In the genomic region with DNA sequence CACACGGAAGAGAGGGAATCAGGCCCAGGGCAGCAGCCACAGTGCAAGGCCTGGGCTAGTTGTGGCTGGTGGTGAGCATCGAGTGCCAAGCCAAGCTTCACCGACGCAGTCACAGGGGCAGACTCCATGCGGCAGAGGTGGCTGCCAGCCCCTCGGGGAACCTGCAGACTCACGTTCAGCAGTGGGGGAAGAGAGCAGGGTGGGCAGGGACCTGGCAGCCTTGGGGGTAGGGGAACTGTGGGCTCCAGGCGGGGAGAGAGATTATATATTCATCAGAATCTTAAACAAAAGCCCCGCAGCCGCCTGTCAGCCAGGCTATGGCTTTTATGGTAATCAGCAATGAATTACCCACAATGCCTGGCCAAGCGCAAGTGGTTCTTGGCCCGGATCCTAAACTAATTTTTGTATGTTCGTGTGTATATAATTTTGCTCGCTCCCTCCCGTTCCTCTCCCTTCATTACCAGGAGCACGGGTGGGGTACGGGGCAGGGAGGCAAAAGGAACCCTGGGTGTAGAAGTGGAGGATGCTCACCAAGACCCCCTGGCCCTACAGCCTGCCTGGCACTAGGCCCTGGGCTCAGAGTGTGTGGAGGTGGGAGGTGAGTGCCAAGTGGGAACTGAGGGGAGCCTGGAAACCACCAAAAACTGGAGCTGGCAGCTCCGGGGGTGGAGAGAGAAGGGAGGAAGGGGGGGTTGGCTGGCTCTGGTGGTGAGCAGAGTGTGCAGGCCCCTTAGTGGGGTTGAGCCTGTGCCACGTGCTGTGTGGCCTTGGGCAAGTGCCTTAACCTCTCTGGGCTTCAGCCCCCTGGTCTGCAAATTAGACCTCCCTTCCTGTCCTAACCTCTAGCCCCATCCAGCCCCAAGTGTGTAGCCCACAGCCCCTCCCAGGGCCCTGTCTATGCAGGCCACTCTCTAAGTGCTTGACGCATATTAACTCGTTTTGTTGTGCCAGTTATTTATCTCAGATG, we compare ENCODE assay signal across 8 cellular contexts. TPM values are rescaled to one million over a fixed set of nuclear protein-coding genes. Genes with fewer than 3 reads are reported as not detected.
DNase-seq lines count a peak whose midpoint lies in the region; ATAC-seq and TF ChIP-seq lines count a peak whose summit lies in the region.

No MANE protein-coding gene starts in this region.

- no peak for TF ChIP-seq CTCF in spleen (IDR thresholded peaks at IDR 0.05 in 8 of 11, conservative IDR thresholded peaks at IDR 0.05 in 3 of 11)

- H3K4me3 ChIP-seq in adipocyte (ENCODE audit: low read length) (peak overlapping the region; percentile 45), right cardiac atrium (ENCODE audit: low read length) (peak overlapping the region; percentile 6), spleen (no peak overlapping the region)

- peaks cover 4% of the 10 kb centered on the region for H3K27me3 Mint-ChIP-seq in activated CD8-positive, alpha-beta memory T cell treated with anti-CD3 and anti-CD28 coated beads, Interleukin-2, amount 10 ng/mL, durations not matched to agents 7 days and 5 days

- H3K27ac ChIP-seq in right cardiac atrium (ENCODE audit: low read length) (peak overlapping the region; percentile 84), spleen (peak overlapping the region in 5 of 8 donors; percentile 7 to 51 (median 15))

- 37% methylated on average over 21 of the region's 21 CpGs for WGBS in right cardiac atrium
- WGBS in spleen, 5 donors, result 66 to 81% (median 73%) methylated on average over 15 to 21 of the region's 21 CpGs

- no peak for TF ChIP-seq EP300 in Ishikawa (IDR thresholded peaks at IDR 0.05; ENCODE audit: borderline replicate concordance)

- H3K9me3 Mint-ChIP-seq in activated CD8-positive, alpha-beta memory T cell treated with anti-CD3 and anti-CD28 coated beads, Interleukin-2, amount 10 ng/mL, durations not matched to agents 7 days and 5 days (ENCODE audit: low read depth), result no peaks in the 10 kb centered on the region

- H3K9me3 ChIP-seq in adipocyte (ENCODE audit: control insufficient read depth, low read length) (no peaks in the 10 kb centered on the region), right cardiac atrium (ENCODE audit: control insufficient read depth, low read length) (no peaks in the 10 kb centered on the region), spleen (no peaks in the 10 kb centered on the region)

- H3K27me3 ChIP-seq in adipocyte (replicated peaks; ENCODE audit: control insufficient read depth, insufficient read depth, low read length), result peaks cover 4% of the 10 kb centered on the region
- H3K27me3 ChIP-seq in right cardiac atrium (ENCODE audit: control insufficient read depth, insufficient read depth), result no peaks in the 10 kb centered on the region
- H3K27me3 ChIP-seq in spleen (replicated peaks in 1 of 7), result peaks cover 0 to 37% (median 0%) of the 10 kb centered on the region in 7 donors

- in situ Hi-C loops in KBM-7 (cut with MboI; ENCODE audit: low pct_unique_long_range_greater_than_20kb, low sequenced_read_pairs), result no loop called here

- no peak overlapping the region for H3K4me3 Mint-ChIP-seq in activated CD8-positive, alpha-beta memory T cell treated with anti-CD3 and anti-CD28 coated beads, Interleukin-2, amount 10 ng/mL, durations not matched to agents 7 days and 5 days

- no peak overlapping the region for H3K27ac Mint-ChIP-seq in activated CD8-positive, alpha-beta memory T cell treated with anti-CD3 and anti-CD28 coated beads, Interleukin-2, amount 10 ng/mL, durations not matched to agents 7 days and 5 days

- ATAC-seq in right cardiac atrium, result peak; percentile 92 to 95
- no peak for ATAC-seq in activated CD8-positive, alpha-beta memory T cell treated with anti-CD3 and anti-CD28 coated beads, Interleukin-2, amount 10 ng/mL, durations not matched to agents 7 days and 5 days
- no peak for ATAC-seq in HG02852 (IDR thresholded peaks at IDR 0.05; ENCODE audit: unreplicated experiment)

- no peak for TF ChIP-seq POLR2A in spleen (IDR thresholded peaks at IDR 0.05)

- CTCF ChIA-PET in activated CD8-positive, alpha-beta memory T cell treated with anti-CD3 and anti-CD28 coated beads, Interleukin-2, amount 10 ng/mL, durations not matched to agents 7 days and 5 days (lab: Charles Lee), result no interaction called here

- DNase-seq in adipocyte (ENCODE audit: low read depth) (peak; percentile 18), right cardiac atrium (peak; percentile 82 to 94 (median 92)), spleen (no peak), SW480 (ENCODE audit: low spot score) (no peak), KBM-7 (no peak)
- no peak for DNase-seq in activated CD8-positive, alpha-beta memory T cell treated with anti-CD3 and anti-CD28 coated beads, Interleukin-2, amount 10 ng/mL, durations not matched to agents 7 days and 5 days

- H3K4me1 ChIP-seq in adipocyte (ENCODE audit: control insufficient read depth, insufficient read depth, low read length), result no peaks in the 10 kb centered on the region
- H3K4me1 ChIP-seq in right cardiac atrium (ENCODE audit: control insufficient read depth, insufficient read depth, low read length), result no peaks in the 10 kb centered on the region
- peaks cover 0 to 6% (median 0%) of the 10 kb centered on the region in 6 donors for H3K4me1 ChIP-seq in spleen

- no peaks in the 10 kb centered on the region for H3K36me3 ChIP-seq in adipocyte (ENCODE audit: control insufficient read depth, insufficient read depth, low read length, severe bottlenecking)
- H3K36me3 ChIP-seq in spleen, result no peaks in the 10 kb centered on the region

- intact Hi-C loops in right cardiac atrium (cut with DNase I) (no loop called here), spleen (cut with DNase I; ENCODE audit: low total_unique reads) (no loop called here)

- peak overlapping the region; percentile 67 for H3K9ac ChIP-seq in adipocyte (ENCODE audit: low read length)

- no peaks in the 10 kb centered on the region for H3K36me3 Mint-ChIP-seq in activated CD8-positive, alpha-beta memory T cell treated with anti-CD3 and anti-CD28 coated beads, Interleukin-2, amount 10 ng/mL, durations not matched to agents 7 days and 5 days

- TF ChIP-seq RAD21 in Ishikawa (IDR thresholded peaks at IDR 0.05; ENCODE audit: low read depth), result no peak

- no peaks in the 10 kb centered on the region for H3K4me1 Mint-ChIP-seq in activated CD8-positive, alpha-beta memory T cell treated with anti-CD3 and anti-CD28 coated beads, Interleukin-2, amount 10 ng/mL, durations not matched to agents 7 days and 5 days

TF ChIP-seq in Ishikawa, 13 proteins besides CTCF, POLR2A, EP300 and RAD21:
- TF ChIP-seq CREB1 (IDR thresholded peaks at IDR 0.05; ENCODE audit: low read depth), result no peak
- TF ChIP-seq, protein P1, sequence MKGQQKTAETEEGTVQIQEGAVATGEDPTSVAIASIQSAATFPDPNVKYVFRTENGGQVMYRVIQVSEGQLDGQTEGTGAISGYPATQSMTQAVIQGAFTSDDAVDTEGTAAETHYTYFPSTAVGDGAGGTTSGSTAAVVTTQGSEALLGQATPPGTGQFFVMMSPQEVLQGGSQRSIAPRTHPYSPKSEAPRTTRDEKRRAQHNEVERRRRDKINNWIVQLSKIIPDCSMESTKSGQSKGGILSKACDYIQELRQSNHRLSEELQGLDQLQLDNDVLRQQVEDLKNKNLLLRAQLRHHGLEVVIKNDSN (IDR thresholded peaks at IDR 0.05), result 0 out of 2 replicates have a peak, but pooled peaks have one; percentile 51
- TF ChIP-seq TEAD4 (IDR thresholded peaks at IDR 0.05), result peak; percentile 55
- peak; percentile 75; the same call in 1 of the 2 replicates for TF ChIP-seq EGR1 (IDR thresholded peaks at IDR 0.05)
- peak; percentile 9; the same call in 1 of the 2 replicates for TF ChIP-seq MAX (IDR thresholded peaks at IDR 0.05)
- TF ChIP-seq YY1 (IDR thresholded peaks at IDR 0.05; ENCODE audit: low read depth), result no peak
- TF ChIP-seq ZBTB7A (IDR thresholded peaks at IDR 0.05; ENCODE audit: low read depth), result peak; percentile 44; the same call in 1 of the 2 replicates
- TF ChIP-seq TCF12 (IDR thresholded peaks at IDR 0.05; ENCODE audit: low read depth), result peak; percentile 68
- TF ChIP-seq REST (IDR thresholded peaks at IDR 0.05; ENCODE audit: low read depth), result no peak
- peak; percentile 91 for TF ChIP-seq NFIC (IDR thresholded peaks at IDR 0.05)
- TF ChIP-seq FOXM1 (IDR thresholded peaks at IDR 0.05; ENCODE audit: borderline replicate concordance, low read depth), result no peak
- TF ChIP-seq CEBPB (IDR thresholded peaks at IDR 0.05), result no peak
- 0 out of 2 replicates have a peak, but pooled peaks have one; percentile 11 for TF ChIP-seq TAF1 (IDR thresholded peaks at IDR 0.05; ENCODE audit: low read depth)

RNA-seq across cellular contexts. Expression of gene PTPRS, which starts 31.9 kb away (rescaled TPM):
- 100 to 1,000 TPM; 122 to 153 (median 126) TPM for total RNA-seq in right cardiac atrium
- polyA plus RNA-seq in right cardiac atrium, result 31.9 TPM
- total RNA-seq in spleen, result 10 to 100 TPM; 33.4 to 77.9 (median 47.1) TPM
- polyA plus RNA-seq in spleen, result 1 to 10 TPM; 1.2 to 4.8 (median 1.9) TPM
- total RNA-seq in activated CD8-positive, alpha-beta memory T cell treated with anti-CD3 and anti-CD28 coated beads, Interleukin-2, amount 10 ng/mL, durations not matched to agents 7 days and 5 days, result under 1 TPM; 0.16 to 0.32 TPM

Comparison
In these comparisons a context has a peak if more than half of its experiments do, and no peak if none do; other contexts are left out.
1. DNase-seq: peak in adipocyte (single experiment) and right cardiac atrium (3 of 3); none in spleen (single experiment), activated CD8-positive, alpha-beta memory T cell treated with anti-CD3 and anti-CD28 coated beads, Interleukin-2, amount 10 ng/mL, durations not matched to agents 7 days and 5 days (single experiment), SW480 (single experiment) and KBM-7 (single experiment).
2. H3K4me3 ChIP-seq: peak in adipocyte (single experiment) and right cardiac atrium (single experiment); none in spleen (0 of 8).
3. ATAC-seq: peak in right cardiac atrium (2 of 2); none in activated CD8-positive, alpha-beta memory T cell treated with anti-CD3 and anti-CD28 coated beads, Interleukin-2, amount 10 ng/mL, durations not matched to agents 7 days and 5 days (single experiment) and HG02852 (single experiment).
4. RNA of gene PTPRS, which starts 31.9 kb away (total RNA-seq): 122 to 153 TPM in right cardiac atrium and 33.4 to 77.9 TPM in spleen; 0.16 to 0.32 TPM in activated CD8-positive, alpha-beta memory T cell treated with anti-CD3 and anti-CD28 coated beads, Interleukin-2, amount 10 ng/mL, durations not matched to agents 7 days and 5 days; every median in the first group is over 10 times any median in the second.